23 cellular contexts compared by ENCODE assay signal in genomic region chr1:100378956-100379355, GRCh38. TPM values are rescaled to one million over a fixed set of nuclear protein-coding genes. Genes with fewer than 3 reads are reported as not detected.
DNase-seq lines count a peak whose midpoint lies in the region; ATAC-seq, FAIRE-seq and TF ChIP-seq lines count a peak whose summit lies in the region.
"Had no signal": no experiment of that assay in that cellular context is flagged by ENCODE, and none has a peak within 500 bp of the region (broad histone marks: within the 10 kb centered on the region; RNA-seq: fewer than 3 reads in every experiment).

No MANE protein-coding gene starts in this region.

- peak; percentile 35 for FAIRE-seq in GM19239 (lab: Jason Lieb, UNC)
- FAIRE-seq: GM12891 had no signal

- H3K4me3 Mint-ChIP-seq in activated T-cell treated with anti-CD3 and anti-CD28 coated beads, Interleukin-2, amount 50 U/mL, for 24 hours: no peak overlapping the region
- H3K4me3 Mint-ChIP-seq in activated naive CD8-positive, alpha-beta T cell treated with anti-CD3 and anti-CD28 coated beads, Interleukin-2, amount 50 U/mL, for 24 hours: no peak overlapping the region
- no peak overlapping the region for H3K4me3 Mint-ChIP-seq in memory B cell

- peak overlapping the region; percentile 66 for H3K27ac Mint-ChIP-seq in activated T-cell treated with anti-CD3 and anti-CD28 coated beads, Interleukin-2, amount 50 U/mL, for 24 hours
- no peak overlapping the region for H3K27ac Mint-ChIP-seq in activated naive CD8-positive, alpha-beta T cell treated with anti-CD3 and anti-CD28 coated beads, Interleukin-2, amount 50 U/mL, for 24 hours
- peak overlapping the region; percentile 21 for H3K27ac Mint-ChIP-seq in memory B cell

- TF ChIP-seq CTCF in uterus (IDR thresholded peaks at IDR 0.05): no peak

- peak; percentile 37 for ATAC-seq in activated naive CD8-positive, alpha-beta T cell treated with anti-CD3 and anti-CD28 coated beads, Interleukin-2, amount 50 U/mL, for 24 hours
- no peak for ATAC-seq in memory B cell (ENCODE audit: low read depth)
- ATAC-seq: HCT116 had no signal

- no peaks in the 10 kb centered on the region for H3K9me3 ChIP-seq in uterus
- H3K9me3 ChIP-seq: Caco-2, SJSA1 had no signal

- H3K4me3 ChIP-seq in uterus: no peak overlapping the region
- H3K4me3 ChIP-seq: SJSA1 had no signal

- TF ChIP-seq POLR2A in uterus (IDR thresholded peaks at IDR 0.05): no peak

- H3K27ac ChIP-seq in uterus: no peak overlapping the region
- H3K27ac ChIP-seq: SJSA1 had no signal

- H3K36me3 ChIP-seq in uterus: no peaks in the 10 kb centered on the region
- H3K36me3 ChIP-seq: SJSA1 had no signal

- H3K9me3 Mint-ChIP-seq in activated T-cell treated with anti-CD3 and anti-CD28 coated beads, Interleukin-2, amount 50 U/mL, for 24 hours: peaks cover 7% of the 10 kb centered on the region
- peaks cover 7% of the 10 kb centered on the region for H3K9me3 Mint-ChIP-seq in activated naive CD8-positive, alpha-beta T cell treated with anti-CD3 and anti-CD28 coated beads, Interleukin-2, amount 50 U/mL, for 24 hours
- no peaks in the 10 kb centered on the region for H3K9me3 Mint-ChIP-seq in memory B cell

- no peak for DNase-seq in activated T-cell treated with anti-CD3 and anti-CD28 coated beads, Interleukin-2, amount 50 U/mL, for 24 hours
- DNase-seq in activated T-cell treated with anti-CD3 and anti-CD28 coated beads, Interleukin-2, amount 50 U/mL, for 1 hour: no peak
- DNase-seq in GM19239 (ENCODE audit: insufficient read length, low spot score) (no peak), memory B cell (ENCODE audit: low spot score in 2 of 2) (no peak), uterus (no peak), NCI-H146 (lab: John Stamatoyannopoulos, UW) (no peak), mucosa of gallbladder (ENCODE audit: low spot score) (no peak)
- DNase-seq in activated naive CD8-positive, alpha-beta T cell treated with anti-CD3 and anti-CD28 coated beads, Interleukin-2, amount 50 U/mL, for 24 hours: no peak
- DNase-seq: Caco-2, EL, GDM1, IMR-90, KG1, MM.1S, NCI-H1694 treated with DMSO at 0.1 percent for 48 hours, NCI-H2081, NCI-H2227 treated with DMSO at 0.1 percent for 48 hours, NCI-H526 treated with DMSO at 0.1 percent for 48 hours, Right ventricle myocardium superior, RPMI8226 had no signal

- no peaks in the 10 kb centered on the region for H3K27me3 Mint-ChIP-seq in activated T-cell treated with anti-CD3 and anti-CD28 coated beads, Interleukin-2, amount 50 U/mL, for 24 hours
- H3K27me3 Mint-ChIP-seq in activated naive CD8-positive, alpha-beta T cell treated with anti-CD3 and anti-CD28 coated beads, Interleukin-2, amount 50 U/mL, for 24 hours: no peaks in the 10 kb centered on the region
- no peaks in the 10 kb centered on the region for H3K27me3 Mint-ChIP-seq in memory B cell

- H3K4me1 Mint-ChIP-seq in activated T-cell treated with anti-CD3 and anti-CD28 coated beads, Interleukin-2, amount 50 U/mL, for 24 hours (ENCODE audit: low read depth): peaks cover 83% of the 10 kb centered on the region
- H3K4me1 Mint-ChIP-seq in activated naive CD8-positive, alpha-beta T cell treated with anti-CD3 and anti-CD28 coated beads, Interleukin-2, amount 50 U/mL, for 24 hours: peaks cover 73% of the 10 kb centered on the region
- peaks cover 25% of the 10 kb centered on the region for H3K4me1 Mint-ChIP-seq in memory B cell

- no peaks in the 10 kb centered on the region for H3K27me3 ChIP-seq in uterus
- H3K27me3 ChIP-seq: SJSA1 had no signal

- no peaks in the 10 kb centered on the region for H3K4me1 ChIP-seq in uterus
- H3K4me1 ChIP-seq: Caco-2, SJSA1 had no signal

- intact Hi-C loops in uterus (cut with DNase I; ENCODE audit: low total_unique reads): no loop called here

- peaks cover 46% of the 10 kb centered on the region for H3K36me3 Mint-ChIP-seq in activated T-cell treated with anti-CD3 and anti-CD28 coated beads, Interleukin-2, amount 50 U/mL, for 24 hours (ENCODE audit: low read depth)
- H3K36me3 Mint-ChIP-seq in activated naive CD8-positive, alpha-beta T cell treated with anti-CD3 and anti-CD28 coated beads, Interleukin-2, amount 50 U/mL, for 24 hours (ENCODE audit: low read depth): peaks cover 22% of the 10 kb centered on the region
- H3K36me3 Mint-ChIP-seq in memory B cell: peaks cover 28% of the 10 kb centered on the region

RNA-seq across cellular contexts. Expression of gene CDC14A, which starts 26.6 kb away (rescaled TPM):
- total RNA-seq in uterus (10 to 100 TPM in 3 of 4 donors, 1 to 10 TPM in 1; 9.0 to 32.4 (median 23.0) TPM), mucosa of gallbladder (7.1 TPM)
